ENCODE assay signal across 7 cellular contexts in genomic region chr9:111965566-111966019, GRCh38.
A peak's percentile ranks its signal among the peaks of the same experiment; 100 is the strongest.
DNase-seq lines count a peak whose midpoint lies in the region; ATAC-seq and TF ChIP-seq lines count a peak whose summit lies in the region.

No MANE protein-coding gene starts in this region.

- H2BK120ac ChIP-seq in trophoblast cell (ENCODE audit: insufficient read depth, low read length, poor library complexity): no peak overlapping the region

- H3K79me2 ChIP-seq in trophoblast cell (ENCODE audit: control insufficient read depth, insufficient read depth, low read length, poor library complexity): no peaks in the 10 kb centered on the region

- DNase-seq in trophoblast cell: peak; percentile 83 to 96
- DNase-seq in heart left ventricle: no peak
- DNase-seq in D341Med (ENCODE audit: low spot score): no peak
- DNase-seq in SJCRH30: no peak

- H2AK5ac ChIP-seq in trophoblast cell (ENCODE audit: low read length): no peak overlapping the region

- no peak overlapping the region for H4K8ac ChIP-seq in trophoblast cell (ENCODE audit: low read depth, low read length)

- no peak overlapping the region for H3K14ac ChIP-seq in trophoblast cell (ENCODE audit: low read length)

- H3K27ac ChIP-seq in trophoblast cell (ENCODE audit: low read depth, low read length): no peak overlapping the region
- H3K27ac ChIP-seq in heart left ventricle: no peak overlapping the region
- H3K27ac ChIP-seq in SJCRH30: no peak overlapping the region

- intact Hi-C loops in heart left ventricle (cut with DNase I): no loop called here

- H3K9me3 ChIP-seq in trophoblast cell (ENCODE audit: insufficient read depth, low read depth, low read length) (no peaks in the 10 kb centered on the region), heart left ventricle (no peaks in the 10 kb centered on the region), SJCRH30 (replicated peaks) (no peaks in the 10 kb centered on the region)

- no peak overlapping the region for H3K9ac ChIP-seq in trophoblast cell (ENCODE audit: low read length)

- no peak overlapping the region for H2AFZ ChIP-seq in trophoblast cell (ENCODE audit: insufficient read depth, low read length, poor library complexity)

- no peak overlapping the region for H3K18ac ChIP-seq in trophoblast cell (ENCODE audit: low read length)

- no peak overlapping the region for H3K23ac ChIP-seq in trophoblast cell (ENCODE audit: low read length)

- no peaks in the 10 kb centered on the region for H3K9me3 Mint-ChIP-seq in activated T-helper 17 cell treated with anti-CD3 and anti-CD28 coated beads, Interleukin-2, amount 50 U/mL, for 72 hours

- H3K27ac Mint-ChIP-seq in activated T-helper 17 cell treated with anti-CD3 and anti-CD28 coated beads, Interleukin-2, amount 50 U/mL, for 72 hours: no peak overlapping the region

- H2BK5ac ChIP-seq in trophoblast cell (ENCODE audit: low read depth, low read length, poor library complexity): no peak overlapping the region

- no peak overlapping the region for H2BK12ac ChIP-seq in trophoblast cell (ENCODE audit: low read length)

- H3K27me3 Mint-ChIP-seq in activated T-helper 17 cell treated with anti-CD3 and anti-CD28 coated beads, Interleukin-2, amount 50 U/mL, for 72 hours: no peaks in the 10 kb centered on the region

- no peak overlapping the region for H4K91ac ChIP-seq in trophoblast cell (ENCODE audit: low read depth, low read length)

- H3K4ac ChIP-seq in trophoblast cell (ENCODE audit: low read depth, low read length): no peak overlapping the region

- peaks cover 6% of the 10 kb centered on the region for H3K4me1 Mint-ChIP-seq in activated T-helper 17 cell treated with anti-CD3 and anti-CD28 coated beads, Interleukin-2, amount 50 U/mL, for 72 hours

- no peak for TF ChIP-seq CTCF in heart left ventricle (IDR thresholded peaks at IDR 0.05)

- TF ChIP-seq POLR2A in heart left ventricle (IDR thresholded peaks at IDR 0.05): no peak

- no peaks in the 10 kb centered on the region for H3K27me3 ChIP-seq in trophoblast cell (ENCODE audit: insufficient read depth, low read length)
- H3K27me3 ChIP-seq in heart left ventricle: no peaks in the 10 kb centered on the region
- H3K27me3 ChIP-seq in SJCRH30: no peaks in the 10 kb centered on the region

- no peaks in the 10 kb centered on the region for H3K79me1 ChIP-seq in trophoblast cell (ENCODE audit: low read length)

- WGBS in trophoblast cell (ENCODE audit: extremely low coverage, insufficient coverage, insufficient read length): no CpG with 5 or more reads among the region's 5 CpGs
- 92 to 97% (median 94%) methylated on average over 5 of the region's 5 CpGs for WGBS in heart left ventricle, 4 donors

- H3K4me3 ChIP-seq in trophoblast cell (ENCODE audit: low read depth, low read length) (no peak overlapping the region), heart left ventricle (no peak overlapping the region), SJCRH30 (no peak overlapping the region)

- no peaks in the 10 kb centered on the region for H3K36me3 Mint-ChIP-seq in activated T-helper 17 cell treated with anti-CD3 and anti-CD28 coated beads, Interleukin-2, amount 50 U/mL, for 72 hours (ENCODE audit: low read depth)

- no peak overlapping the region for H3K4me3 Mint-ChIP-seq in activated T-helper 17 cell treated with anti-CD3 and anti-CD28 coated beads, Interleukin-2, amount 50 U/mL, for 72 hours

- no peak overlapping the region for H3K4me2 ChIP-seq in trophoblast cell (ENCODE audit: low read length)

- H3K36me3 ChIP-seq in trophoblast cell (ENCODE audit: control insufficient read depth in 1 of 2, insufficient read depth in 2 of 2, low read length in 2 of 2): no peaks in the 10 kb centered on the region
- H3K36me3 ChIP-seq in heart left ventricle: no peaks in the 10 kb centered on the region
- no peaks in the 10 kb centered on the region for H3K36me3 ChIP-seq in SJCRH30

- H4K12ac ChIP-seq in trophoblast cell (ENCODE audit: low read depth, low read length): no peak overlapping the region

- ATAC-seq in GM19023 (IDR thresholded peaks at IDR 0.05; ENCODE audit: unreplicated experiment): peak; percentile 78
- ATAC-seq in HG02885 (IDR thresholded peaks at IDR 0.05; ENCODE audit: poor library complexity, unreplicated experiment): peak; percentile 64
- ATAC-seq in activated T-helper 17 cell treated with anti-CD3 and anti-CD28 coated beads, Interleukin-2, amount 50 U/mL, for 72 hours (replicated peaks): peak; percentile 99
- ATAC-seq in heart left ventricle: no peak

- H3K4me1 ChIP-seq in trophoblast cell (ENCODE audit: control insufficient read depth in 1 of 2, insufficient read depth in 2 of 2, low read length in 2 of 2) (no peaks in the 10 kb centered on the region), heart left ventricle (peaks cover 0 to under 1% (median 0%) of the 10 kb centered on the region in 12 donors), SJCRH30 (peaks cover 25% of the 10 kb centered on the region)

Comparison
In these comparisons a context has a peak if more than half of its experiments do, and no peak if none do; other contexts are left out.
1. ATAC-seq: peak in GM19023 (single experiment), HG02885 (single experiment) and activated T-helper 17 cell treated with anti-CD3 and anti-CD28 coated beads, Interleukin-2, amount 50 U/mL, for 72 hours (single experiment); none in heart left ventricle (0 of 4).
2. DNase-seq: peak in trophoblast cell (2 of 2); none in heart left ventricle (0 of 5), D341Med (single experiment) and SJCRH30 (0 of 2).